Comparison of ENCODE assay signal across 28 cellular contexts in genomic region chr2:1209761-1210160, GRCh38.
"Had no signal": no experiment of that assay in that cellular context is flagged by ENCODE, and none has a peak within 500 bp of the region (broad histone marks: within the 10 kb centered on the region; RNA-seq: fewer than 3 reads in every experiment).

No MANE protein-coding gene starts in this region.

- H3K27ac ChIP-seq: colonic mucosa, epithelial cell of prostate, esophagus squamous epithelium, gastrocnemius medialis, heart right ventricle, left lung, lower lobe of right lung had no signal

- H3K36me3 Mint-ChIP-seq: mesothelial cell of epicardium had no signal

- H3K4me1 ChIP-seq: colonic mucosa, esophagus squamous epithelium, gastrocnemius medialis, heart right ventricle, left lung, lower lobe of right lung had no signal

- H3K27me3 Mint-ChIP-seq: dendritic cell treated with granulocyte-macrophage colony-stimulating factor and Interleukin-4, amounts not matched to agents 40 ng/mL and 50 ng/mL, for 4 days; naive B cell had no signal

- ATAC-seq: effector memory CD8-positive, alpha-beta T cell; esophagus mucosa; gastrocnemius medialis; heart right ventricle; left cardiac atrium; left lung; left ventricle myocardium superior; lower lobe of right lung; mucosa of descending colon had no signal

- FAIRE-seq: endometrium, islet of Langerhans, keratinocyte had no signal

- H3K4me3 ChIP-seq: colonic mucosa, esophagus squamous epithelium, gastrocnemius medialis, heart right ventricle, left lung, lower lobe of right lung, mucosa of descending colon had no signal

- H3K4me3 Mint-ChIP-seq: dendritic cell treated with granulocyte-macrophage colony-stimulating factor and Interleukin-4, amounts not matched to agents 40 ng/mL and 50 ng/mL, for 4 days; effector memory CD8-positive, alpha-beta T cell; endodermal cell; mesothelial cell of epicardium had no signal

- DNase-seq: colonic mucosa; cortex of kidney; effector CD8-positive, alpha-beta T cell; effector memory CD8-positive, alpha-beta T cell; endodermal cell; erythroblast; esophagus squamous epithelium; foreskin fibroblast; foreskin melanocyte; gastrocnemius medialis; glutamatergic neuron; head of caudate nucleus; heart right ventricle; hippocampal formation; left cardiac atrium; left lung; left ventricle myocardium superior; lower lobe of right lung; mesenchymal stem cell; mucosa of descending colon; naive B cell had no signal

- H3K27me3 ChIP-seq: colonic mucosa, esophagus squamous epithelium, gastrocnemius medialis, left lung had no signal

- H3K27ac Mint-ChIP-seq: dendritic cell treated with granulocyte-macrophage colony-stimulating factor and Interleukin-4, amounts not matched to agents 40 ng/mL and 50 ng/mL, for 4 days; effector memory CD8-positive, alpha-beta T cell; endodermal cell; mesothelial cell of epicardium had no signal

- H3K4me1 Mint-ChIP-seq: endodermal cell, mesothelial cell of epicardium had no signal
